Comparison of ENCODE assay signal across 8 cellular contexts in the genomic region with DNA sequence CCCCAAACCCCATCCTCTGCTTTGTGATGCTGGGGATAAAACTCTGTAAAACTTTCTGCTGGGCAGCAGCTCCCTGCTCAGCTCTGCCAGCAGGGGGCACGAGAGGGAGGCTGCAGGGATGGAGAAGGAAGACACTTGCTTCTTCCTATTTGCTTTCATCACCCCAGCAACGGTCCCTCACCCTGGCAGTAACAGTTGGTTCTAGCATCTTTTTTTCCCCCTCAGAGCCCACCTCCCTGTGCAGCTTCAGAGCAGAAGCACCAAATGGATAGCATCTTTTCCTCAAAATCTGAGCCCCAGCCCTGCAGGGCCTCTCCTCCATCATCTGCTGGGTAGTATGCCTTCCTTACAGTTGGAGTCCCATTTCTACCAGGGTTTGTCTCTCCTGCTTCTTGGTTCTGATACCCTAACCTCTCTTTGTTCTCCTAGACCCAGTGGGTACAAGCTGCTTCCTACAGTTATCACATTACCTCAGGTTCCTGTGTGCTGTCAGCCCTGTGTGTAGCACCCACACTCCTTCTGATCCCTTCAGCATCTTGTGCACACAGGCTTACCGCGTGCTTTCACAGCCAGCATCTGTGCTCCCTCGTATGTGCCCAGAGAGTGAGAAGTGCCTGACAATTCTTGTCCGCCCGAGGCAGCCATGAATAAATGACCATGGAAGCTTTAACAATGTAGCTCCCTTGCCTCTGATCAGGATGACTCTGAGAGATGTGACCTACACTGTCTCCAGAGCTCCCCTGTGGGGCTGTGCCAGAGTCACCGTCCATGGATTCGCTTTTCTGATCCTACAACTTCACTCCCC. TPM values are rescaled to one million over a fixed set of nuclear protein-coding genes. Genes with fewer than 3 reads are reported as not detected.
DNase-seq lines count a peak whose midpoint lies in the region; ATAC-seq lines count a peak whose summit lies in the region.

No MANE protein-coding gene starts in this region.

- POLR2A ChIA-PET in CD8-positive, alpha-beta memory T cell (lab: Charles Lee), result interaction anchor here (0.6 kb wide), 1 partner anchor 202 kb away, joined by 4 read pairs; no protein-coding TSS in a partner anchor

- no peaks in the 10 kb centered on the region for H3K27me3 ChIP-seq in CD8-positive, alpha-beta memory T cell (ENCODE audit: insufficient read depth, low read length, poor library complexity, severe bottlenecking)
- H3K27me3 ChIP-seq in aorta (ENCODE audit: control insufficient read depth in 1 of 2, insufficient read depth in 2 of 2, low read length in 1 of 2), result no peaks in the 10 kb centered on the region

- no peak overlapping the region for H3K27ac ChIP-seq in CD8-positive, alpha-beta memory T cell (ENCODE audit: low read depth, low read length)
- no peak overlapping the region for H3K27ac ChIP-seq in aorta (ENCODE audit: low read depth in 1 of 2, low read length in 2 of 2)

- peaks cover 12 to 33% (median 23%) of the 10 kb centered on the region in 3 donors for H3K4me1 Mint-ChIP-seq in CD8-positive, alpha-beta memory T cell

- 70 to 71% methylated on average over 9 of the region's 9 CpGs for WGBS in aorta, 2 donors

- peak overlapping the region in 6 of 7 donors; percentile 64 to 79 (median 70) for H3K4me3 Mint-ChIP-seq in CD8-positive, alpha-beta memory T cell

- intact Hi-C loops in head of caudate nucleus (cut with DNase I) (loop anchor here (5.0 kb wide), 2 partner anchors 137 to 187 kb away; no protein-coding TSS in a partner anchor), aorta (cut with DNase I) (no loop called here)

- no peaks in the 10 kb centered on the region for H3K36me3 ChIP-seq in CD8-positive, alpha-beta memory T cell (ENCODE audit: insufficient read depth, low read length)
- no peaks in the 10 kb centered on the region for H3K36me3 ChIP-seq in aorta (ENCODE audit: control insufficient read depth in 1 of 2, insufficient read depth in 2 of 2, low read length in 1 of 2)

- H3K4me3 ChIP-seq in CD8-positive, alpha-beta memory T cell (ENCODE audit: low read length), result no peak overlapping the region
- no peak overlapping the region for H3K4me3 ChIP-seq in aorta (ENCODE audit: low read length in 2 of 2)

- H3K9me3 Mint-ChIP-seq in CD8-positive, alpha-beta memory T cell, result no peaks in the 10 kb centered on the region
- H3K9me3 Mint-ChIP-seq in activated naive CD4-positive, alpha-beta T cell treated with anti-CD3 and anti-CD28 coated beads, Interleukin-2, amount 50 U/mL, for 72 hours, result no peaks in the 10 kb centered on the region

- peak; percentile 72 for ATAC-seq in GM19452 (IDR thresholded peaks at IDR 0.05; ENCODE audit: unreplicated experiment)
- peak; percentile 86 to 87 for ATAC-seq in activated naive CD4-positive, alpha-beta T cell treated with anti-CD3 and anti-CD28 coated beads, Interleukin-2, amount 50 U/mL, for 72 hours
- peak; percentile 60 for ATAC-seq in aorta (ENCODE audit: low FRiP score)

- CTCF ChIA-PET in CD8-positive, alpha-beta memory T cell (lab: Charles Lee), result interaction anchor here (0.7 to 3.5 kb wide), 29 partner anchors 10 to 236 kb away, joined by 3 to 42 read pairs (median 4); a partner anchor contains a TSS

- DNase-seq in CD8-positive, alpha-beta memory T cell, result peak; percentile 64 to 87 (median 73)
- DNase-seq in M059J (ENCODE audit: low read depth) (peak; percentile 72), SW480 (ENCODE audit: low spot score) (peak; percentile 69), head of caudate nucleus (peak; percentile 60 to 92 (median 84)), pulmonary artery endothelial cell (ENCODE audit: low read depth, low spot score) (peak; percentile 29), aorta (peak; percentile 84 to 86)
- peak in 1 of 2 donors; percentile 87 for DNase-seq in activated naive CD4-positive, alpha-beta T cell treated with anti-CD3 and anti-CD28 coated beads, Interleukin-2, amount 50 U/mL, for 72 hours (ENCODE audit: low spot score in 2 of 2)

- peak overlapping the region in 7 of 8 donors; percentile 64 to 93 (median 70) for H3K27ac Mint-ChIP-seq in CD8-positive, alpha-beta memory T cell
- H3K27ac Mint-ChIP-seq in activated naive CD4-positive, alpha-beta T cell treated with anti-CD3 and anti-CD28 coated beads, Interleukin-2, amount 50 U/mL, for 72 hours, result peak overlapping the region; percentile 37 to 51

- H3K36me3 Mint-ChIP-seq in CD8-positive, alpha-beta memory T cell, result no peaks in the 10 kb centered on the region
- H3K36me3 Mint-ChIP-seq in activated naive CD4-positive, alpha-beta T cell treated with anti-CD3 and anti-CD28 coated beads, Interleukin-2, amount 50 U/mL, for 72 hours, result peaks cover 13 to 21% of the 10 kb centered on the region in 2 donors

- H3K9me3 ChIP-seq in CD8-positive, alpha-beta memory T cell (ENCODE audit: low read length), result no peaks in the 10 kb centered on the region
- no peaks in the 10 kb centered on the region for H3K9me3 ChIP-seq in aorta (ENCODE audit: control insufficient read depth, low read length)

- H3K27me3 Mint-ChIP-seq in CD8-positive, alpha-beta memory T cell, result no peaks in the 10 kb centered on the region

- H3K4me1 ChIP-seq in CD8-positive, alpha-beta memory T cell (ENCODE audit: insufficient read depth, low read length), result peaks cover 8% of the 10 kb centered on the region
- H3K4me1 ChIP-seq in aorta (ENCODE audit: control insufficient read depth in 1 of 2, insufficient read depth in 2 of 2, low read length in 2 of 2), result no peaks in the 10 kb centered on the region

RNA-seq across cellular contexts. Expression of a gene that starts 14.5 kb away (rescaled TPM):
- total RNA-seq in CD8-positive, alpha-beta memory T cell, result 10 to 100 TPM; 19.1 to 19.6 TPM
- polyA plus RNA-seq in CD8-positive, alpha-beta memory T cell, result not detected
- 23.0 and 24.0 TPM in 2 replicates for total RNA-seq in M059J (2014; rRNA removed; shearing (Covaris generic))
- 10 to 100 TPM; 22.5 to 55.6 TPM for total RNA-seq in activated naive CD4-positive, alpha-beta T cell treated with anti-CD3 and anti-CD28 coated beads, Interleukin-2, amount 50 U/mL, for 72 hours
- 4.9 and 10.3 TPM in 2 replicates for total RNA-seq in pulmonary artery endothelial cell
- total RNA-seq in aorta, result under 1 TPM; 0.65 to 0.69 TPM
- under 1 TPM; under 0.01 to 0.08 TPM for polyA plus RNA-seq in aorta

RNA-seq across cellular contexts. Expression of a gene that starts 29.1 kb away (rescaled TPM):
- not detected for total RNA-seq in CD8-positive, alpha-beta memory T cell
- not detected for polyA plus RNA-seq in CD8-positive, alpha-beta memory T cell
- total RNA-seq in M059J (2014; rRNA removed; shearing (Covaris generic)), result not detected in 2 replicates
- not detected for total RNA-seq in activated naive CD4-positive, alpha-beta T cell treated with anti-CD3 and anti-CD28 coated beads, Interleukin-2, amount 50 U/mL, for 72 hours
- total RNA-seq in pulmonary artery endothelial cell (not detected in 2 replicates), aorta (under 1 TPM in 1 of 2 donors, not detected in 1; 0.23 TPM)
- polyA plus RNA-seq in aorta, result not detected

RNA-seq across cellular contexts. Expression of a gene that starts 34.3 kb away (rescaled TPM):
- 1 to 10 TPM; 2.2 to 3.1 TPM for total RNA-seq in CD8-positive, alpha-beta memory T cell
- polyA plus RNA-seq in CD8-positive, alpha-beta memory T cell, result not detected
- 0.22 and 0.54 TPM in 2 replicates for total RNA-seq in M059J (2014; rRNA removed; shearing (Covaris generic))
- total RNA-seq in activated naive CD4-positive, alpha-beta T cell treated with anti-CD3 and anti-CD28 coated beads, Interleukin-2, amount 50 U/mL, for 72 hours, result 1 to 10 TPM in 1 of 2 donors, under 1 TPM in 1; 0.49 to 2.0 TPM
- total RNA-seq in pulmonary artery endothelial cell (0.60 and 0.73 TPM in 2 replicates), aorta (under 1 TPM in 1 of 2 donors, not detected in 1; 0.19 TPM)
- not detected for polyA plus RNA-seq in aorta
